ENCODE assay signal across 22 cellular contexts in genomic region chr22:46241397-46242007, GRCh38. TPM values are rescaled to one million over a fixed set of nuclear protein-coding genes. Genes with fewer than 3 reads are reported as not detected.
"Had no signal": no experiment of that assay in that cellular context is flagged by ENCODE, and none has a peak within 500 bp of the region (broad histone marks: within the 10 kb centered on the region; RNA-seq: fewer than 3 reads in every experiment).

No MANE protein-coding gene starts in this region.

- H3K4me1 ChIP-seq: breast epithelium had no signal

- H3K9me3 ChIP-seq: breast epithelium, neutrophil had no signal

- ATAC-seq: activated CD4-positive, CD25-positive, alpha-beta regulatory T cell treated with anti-CD3 and anti-CD28 coated beads, Interleukin-2, amount 50 U/mL, for 24 hours; activated T-helper 17 cell treated with anti-CD3 and anti-CD28 coated beads, Interleukin-2, amount 50 U/mL, for 72 hours; esophagus mucosa; natural killer cell had no signal

- FAIRE-seq: endometrium, small intestine had no signal

- H3K27ac ChIP-seq: breast epithelium, neutrophil had no signal

- DNase-seq: activated naive CD4-positive, alpha-beta T cell treated with Interleukin-2 at 50 U/mL for 16 hours; activated T-cell treated with anti-CD3 and anti-CD28 coated beads for 4 hours; aorta; hypothalamus; mesendoderm; natural killer cell; stimulated activated CD4-positive, alpha-beta T cell treated with anti-CD3 and anti-CD28 coated beads, Interleukin-4, amount 100 ng/mL, for 4 hours; stimulated activated CD8-positive, alpha-beta memory T cell treated with anti-CD3 and anti-CD28 coated beads, Interleukin-4, amount 100 ng/mL, for 48 hours; stimulated activated naive CD4-positive, alpha-beta T cell treated with Interleukin-2 at 50 U/mL for 16 hours; substantia nigra; trophoblast cell had no signal

- H3K36me3 Mint-ChIP-seq: natural killer cell had no signal

- H3K4me3 Mint-ChIP-seq: activated T-helper 17 cell treated with anti-CD3 and anti-CD28 coated beads, Interleukin-2, amount 50 U/mL, for 72 hours; natural killer cell had no signal

- H3K27me3 Mint-ChIP-seq: activated T-helper 17 cell treated with anti-CD3 and anti-CD28 coated beads, Interleukin-2, amount 50 U/mL, for 72 hours had no signal

- H3K27ac Mint-ChIP-seq: activated T-helper 17 cell treated with anti-CD3 and anti-CD28 coated beads, Interleukin-2, amount 50 U/mL, for 72 hours; natural killer cell had no signal

- H3K9me3 Mint-ChIP-seq: activated T-helper 17 cell treated with anti-CD3 and anti-CD28 coated beads, Interleukin-2, amount 50 U/mL, for 72 hours; natural killer cell had no signal

- H3K4me3 ChIP-seq: breast epithelium had no signal

- H3K27me3 ChIP-seq: breast epithelium, neutrophil had no signal

- H3K36me3 ChIP-seq: breast epithelium had no signal

RNA-seq across cellular contexts. Expression of gene PKDREJ, which starts 21.6 kb away (rescaled TPM):
- total RNA-seq: activated T-helper 17 cell treated with anti-CD3 and anti-CD28 coated beads, Interleukin-2, amount 50 U/mL, for 72 hours; fibroblast of villous mesenchyme; glomerular endothelial cell; kidney epithelial cell; T-helper 2 cell treated with Interferon-gamma antibody and Interleukin-4, amounts not matched to agents 100 ng/mL and 5 ng/mL, for 36 hours had no signal
